ENCODE assay signal across 10 cellular contexts in genomic region chr3:4904801-4905695, GRCh38.
DNase-seq lines count a peak whose midpoint lies in the region; ATAC-seq and TF ChIP-seq lines count a peak whose summit lies in the region.
"Had no signal": no experiment of that assay in that cellular context is flagged by ENCODE, and none has a peak within 500 bp of the region (broad histone marks: within the 10 kb centered on the region; RNA-seq: fewer than 3 reads in every experiment).

No MANE protein-coding gene starts in this region.

- CTCF ChIA-PET in activated CD4-positive, alpha-beta memory T cell treated with anti-CD3 and anti-CD28 coated beads, Interleukin-2, amount 10 ng/mL, durations not matched to agents 7 days and 5 days (lab: Charles Lee), result interaction anchor here (1.0 to 2.4 kb wide), 5 partner anchors 20 to 182 kb away, joined by 3 to 17 read pairs (median 3); partner anchors contain the start of gene BHLHE40

- peak overlapping the region in 2 of 4 donors; percentile 10 to 50 for H3K27ac ChIP-seq in transverse colon
- H3K27ac ChIP-seq: WERI-Rb-1 had no signal

- H3K27me3 Mint-ChIP-seq in T-helper 1 cell treated with Interleukin-12 subunit alpha and Interleukin-12 subunit beta and Interleukin-4 antibody, amounts not matched to agents 30 μg/mL and 1 μg/mL, for 36 hours (ENCODE audit: low read depth), result no peaks in the 10 kb centered on the region
- H3K27me3 Mint-ChIP-seq in activated CD4-positive, alpha-beta memory T cell treated with anti-CD3 and anti-CD28 coated beads, Interleukin-2, amount 10 ng/mL, durations not matched to agents 7 days and 5 days, result no peaks in the 10 kb centered on the region

- no peaks in the 10 kb centered on the region for H3K9me3 ChIP-seq in transverse colon

- no peak for TF ChIP-seq EP300 in transverse colon (IDR thresholded peaks at IDR 0.05; ENCODE audit: low read depth)

- DNase-seq in T-helper 1 cell (no peak), fibroblast of peridontal ligament (ENCODE audit: extremely low read depth) (peak; percentile 58), transverse colon (peak; percentile 34), 8988T (no peak), DMS153 (lab: John Stamatoyannopoulos, UW) (no peak), omental fat pad (ENCODE audit: low spot score) (no peak)
- DNase-seq in activated CD4-positive, alpha-beta memory T cell treated with anti-CD3 and anti-CD28 coated beads, Interleukin-2, amount 10 ng/mL, durations not matched to agents 7 days and 5 days, result no peak
- DNase-seq: NCI-H446 treated with DMSO at 0.1 percent for 48 hours, WERI-Rb-1 had no signal

- TF ChIP-seq CTCF in transverse colon (IDR thresholded peaks at IDR 0.05) (no peak), omental fat pad (IDR thresholded peaks at IDR 0.05) (no peak)

- peaks cover 76% of the 10 kb centered on the region for H3K4me1 Mint-ChIP-seq in T-helper 1 cell treated with Interleukin-12 subunit alpha and Interleukin-12 subunit beta and Interleukin-4 antibody, amounts not matched to agents 30 μg/mL and 1 μg/mL, for 36 hours (ENCODE audit: low read depth)
- peaks cover 90% of the 10 kb centered on the region for H3K4me1 Mint-ChIP-seq in activated CD4-positive, alpha-beta memory T cell treated with anti-CD3 and anti-CD28 coated beads, Interleukin-2, amount 10 ng/mL, durations not matched to agents 7 days and 5 days

- H3K4me1 ChIP-seq in transverse colon, result peaks cover 2 to 27% (median 14%) of the 10 kb centered on the region in 4 donors

- intact Hi-C loops in transverse colon (cut with DNase I; ENCODE audit: low total_unique reads), result no loop called here

- POLR2A ChIA-PET in activated CD4-positive, alpha-beta memory T cell treated with anti-CD3 and anti-CD28 coated beads, Interleukin-2, amount 10 ng/mL, durations not matched to agents 7 days and 5 days (lab: Charles Lee), result interaction anchor here (0.7 to 4.8 kb wide), 11 partner anchors 10 to 84 kb away, joined by 3 to 85 read pairs (median 5); partner anchors contain the start of gene BHLHE40

- peak overlapping the region; percentile 94 for H3K27ac Mint-ChIP-seq in T-helper 1 cell treated with Interleukin-12 subunit alpha and Interleukin-12 subunit beta and Interleukin-4 antibody, amounts not matched to agents 30 μg/mL and 1 μg/mL, for 36 hours
- H3K27ac Mint-ChIP-seq in activated CD4-positive, alpha-beta memory T cell treated with anti-CD3 and anti-CD28 coated beads, Interleukin-2, amount 10 ng/mL, durations not matched to agents 7 days and 5 days, result peak overlapping the region; percentile 80

- in situ Hi-C loops in transverse colon (cut with MboI; ENCODE audit: low pct_ligation_motif_present in 1 of 4, low pct_unique_long_range_greater_than_20kb in 1 of 4, low sequenced_read_pairs in 3 of 4), result no loop called here

- no peak overlapping the region for H3K4me3 ChIP-seq in transverse colon

- no peak for TF ChIP-seq POLR2A in transverse colon (IDR thresholded peaks at IDR 0.05)

- H3K9me3 Mint-ChIP-seq in T-helper 1 cell treated with Interleukin-12 subunit alpha and Interleukin-12 subunit beta and Interleukin-4 antibody, amounts not matched to agents 30 μg/mL and 1 μg/mL, for 36 hours, result peaks cover 2% of the 10 kb centered on the region
- peaks cover 1% of the 10 kb centered on the region for H3K9me3 Mint-ChIP-seq in activated CD4-positive, alpha-beta memory T cell treated with anti-CD3 and anti-CD28 coated beads, Interleukin-2, amount 10 ng/mL, durations not matched to agents 7 days and 5 days

- H3K4me3 Mint-ChIP-seq in T-helper 1 cell treated with Interleukin-12 subunit alpha and Interleukin-12 subunit beta and Interleukin-4 antibody, amounts not matched to agents 30 μg/mL and 1 μg/mL, for 36 hours, result peak overlapping the region; percentile 62
- H3K4me3 Mint-ChIP-seq in activated CD4-positive, alpha-beta memory T cell treated with anti-CD3 and anti-CD28 coated beads, Interleukin-2, amount 10 ng/mL, durations not matched to agents 7 days and 5 days, result peak overlapping the region; percentile 64

- H3K36me3 Mint-ChIP-seq in T-helper 1 cell treated with Interleukin-12 subunit alpha and Interleukin-12 subunit beta and Interleukin-4 antibody, amounts not matched to agents 30 μg/mL and 1 μg/mL, for 36 hours (ENCODE audit: low read depth), result peaks cover 6% of the 10 kb centered on the region
- peaks cover 10% of the 10 kb centered on the region for H3K36me3 Mint-ChIP-seq in activated CD4-positive, alpha-beta memory T cell treated with anti-CD3 and anti-CD28 coated beads, Interleukin-2, amount 10 ng/mL, durations not matched to agents 7 days and 5 days (ENCODE audit: low read depth)

- ATAC-seq in omental fat pad (ENCODE audit: low FRiP score), result no peak

- WGBS in transverse colon (ENCODE audit: low coverage in 1 of 2), 2 donors, result 36 to 41% methylated on average over 9 of the region's 9 CpGs

- H3K36me3 ChIP-seq in transverse colon, result no peaks in the 10 kb centered on the region
- H3K36me3 ChIP-seq: WERI-Rb-1 had no signal

- H3K27me3 ChIP-seq in transverse colon, result no peaks in the 10 kb centered on the region

Comparison
In these comparisons a context has a peak if more than half of its experiments do, and no peak if none do; other contexts are left out.
1. DNase-seq: peak in fibroblast of peridontal ligament (single experiment) and transverse colon (single experiment); none in T-helper 1 cell (0 of 5), activated CD4-positive, alpha-beta memory T cell treated with anti-CD3 and anti-CD28 coated beads, Interleukin-2, amount 10 ng/mL, durations not matched to agents 7 days and 5 days (single experiment), 8988T (single experiment), DMS153 (single experiment) and omental fat pad (single experiment).